In genomic region chr1:168879906-168880734, GRCh38 we compare ENCODE assay signal across 13 cellular contexts.
DNase-seq lines count a peak whose midpoint lies in the region; ATAC-seq and TF ChIP-seq lines count a peak whose summit lies in the region.
"Had no signal": no experiment of that assay in that cellular context is flagged by ENCODE, and none has a peak within 500 bp of the region (broad histone marks: within the 10 kb centered on the region; RNA-seq: fewer than 3 reads in every experiment).

No MANE protein-coding gene starts in this region.

- H3K27me3 ChIP-seq in cardiac muscle cell: no peaks in the 10 kb centered on the region
- H3K27me3 ChIP-seq: ascending aorta had no signal

- peaks cover 11% of the 10 kb centered on the region for H3K4me1 ChIP-seq in cardiac muscle cell (ENCODE audit: low read depth)

- TF ChIP-seq CTCF in cardiac muscle cell (IDR thresholded peaks at IDR 0.05; ENCODE audit: low read depth, low read length) (no peak), GM13977 (IDR thresholded peaks at IDR 0.05; ENCODE audit: extremely low read depth, insufficient read depth, missing control alignments) (no peak)

- no peak for ATAC-seq in esophagus mucosa
- ATAC-seq: stimulated activated naive B cell treated with anti-CD40 and anti-IgM and Interleukin-4, amounts not matched to agents 10 μg/mL and 1 μg/mL and 100 μg/mL, for 72 hours had no signal

- H3K9me3 ChIP-seq in cardiac muscle cell (ENCODE audit: low read depth): no peaks in the 10 kb centered on the region
- H3K9me3 ChIP-seq: ascending aorta had no signal

- in situ Hi-C loops in GM13977 (cut with MboI; ENCODE audit: low pct_unique_long_range_greater_than_20kb, low sequenced_read_pairs, unreplicated experiment): no loop called here

- no peaks in the 10 kb centered on the region for H3K36me3 ChIP-seq in cardiac muscle cell
- H3K36me3 ChIP-seq: ascending aorta had no signal

- no peak overlapping the region for H3K27ac ChIP-seq in cardiac muscle cell

- DNase-seq in GM04503 (ENCODE audit: low read depth): peak; percentile 11
- DNase-seq in RPMI7951 (ENCODE audit: low read depth): peak; percentile 2
- DNase-seq in cardiac muscle cell (ENCODE audit: low read depth in 1 of 2, low spot score in 1 of 2): peak; percentile 11 to 71
- DNase-seq in renal cortical epithelial cell (ENCODE audit: low read depth): peak; percentile 57
- DNase-seq in NCI-H1092 (lab: John Stamatoyannopoulos, UW): no peak
- DNase-seq in GM13977 (ENCODE audit: low spot score): no peak
- no peak for DNase-seq in activated CD4-positive, alpha-beta T cell treated with anti-CD3 and anti-CD28 coated beads for 4 hours
- DNase-seq: activated CD4-positive, alpha-beta T cell treated with anti-CD3 and anti-CD28 coated beads, Interleukin-2, amount 10 ng/mL, durations not matched to agents 24 days and 14 days; Calu3; stimulated activated naive B cell treated with anti-CD40 and anti-IgM and Interleukin-4, amounts not matched to agents 10 μg/mL and 1 μg/mL and 100 μg/mL, for 72 hours had no signal

- no peak overlapping the region for H3K4me3 ChIP-seq in cardiac muscle cell
- H3K4me3 ChIP-seq: skin epidermis had no signal

Comparison
In these comparisons a context has a peak if more than half of its experiments do, and no peak if none do; other contexts are left out.
1. DNase-seq: peak in GM04503 (single experiment), RPMI7951 (single experiment), cardiac muscle cell (2 of 2) and renal cortical epithelial cell (single experiment); none in NCI-H1092 (single experiment), GM13977 (single experiment) and activated CD4-positive, alpha-beta T cell treated with anti-CD3 and anti-CD28 coated beads for 4 hours (0 of 2).